17 cellular contexts compared by ENCODE assay signal in the genomic region with DNA sequence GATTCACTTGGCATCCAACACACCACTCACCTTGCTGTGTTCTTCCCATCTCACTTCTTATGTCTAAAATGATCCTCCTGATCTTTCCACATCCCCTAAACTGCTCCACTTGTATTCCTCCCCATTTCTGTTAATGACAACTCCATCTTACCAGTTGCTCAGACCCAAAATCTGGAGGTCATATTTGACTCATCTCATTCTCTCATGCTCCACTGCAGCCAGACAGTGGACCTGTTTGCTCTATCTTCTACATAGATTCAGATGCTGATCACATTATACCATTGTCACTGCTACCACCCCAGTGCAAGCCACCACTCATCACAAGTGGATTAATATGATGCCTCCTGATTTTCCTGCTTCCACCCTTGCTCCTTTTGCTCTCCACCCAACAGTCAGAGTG. TPM values are rescaled to one million over a fixed set of nuclear protein-coding genes. Genes with fewer than 3 reads are reported as not detected.
DNase-seq lines count a peak whose midpoint lies in the region; ATAC-seq and TF ChIP-seq lines count a peak whose summit lies in the region.
"Had no signal": no experiment of that assay in that cellular context is flagged by ENCODE, and none has a peak within 500 bp of the region (broad histone marks: within the 10 kb centered on the region; RNA-seq: fewer than 3 reads in every experiment).

No MANE protein-coding gene starts in this region.

- TF ChIP-seq EP300 in sigmoid colon (IDR thresholded peaks at IDR 0.05): no peak

- no peaks in the 10 kb centered on the region for H3K9me3 ChIP-seq in OCI-LY3 (ENCODE audit: insufficient read depth, low read length)
- no peaks in the 10 kb centered on the region for H3K9me3 ChIP-seq in sigmoid colon
- H3K9me3 ChIP-seq in right lobe of liver: no peaks in the 10 kb centered on the region

- peaks cover 26% of the 10 kb centered on the region for H3K79me2 ChIP-seq in OCI-LY3 (ENCODE audit: low read length)

- peak overlapping the region; percentile 62 for H3K4me3 ChIP-seq in OCI-LY3 (ENCODE audit: low read length)
- no peak overlapping the region for H3K4me3 ChIP-seq in sigmoid colon
- no peak overlapping the region for H3K4me3 ChIP-seq in right lobe of liver

- TF ChIP-seq CTCF in OCI-LY3 (IDR thresholded peaks at IDR 0.05; ENCODE audit: low read depth, low read length) (no peak; the same call in 1 of the 2 replicates), sigmoid colon (IDR thresholded peaks at IDR 0.05) (no peak), right lobe of liver (IDR thresholded peaks at IDR 0.05) (no peak)

- no peaks in the 10 kb centered on the region for H3K27me3 ChIP-seq in OCI-LY3 (ENCODE audit: low read depth, low read length)
- no peaks in the 10 kb centered on the region for H3K27me3 ChIP-seq in sigmoid colon
- no peaks in the 10 kb centered on the region for H3K27me3 ChIP-seq in right lobe of liver

- no peak overlapping the region for H3K27ac Mint-ChIP-seq in activated naive CD4-positive, alpha-beta T cell treated with anti-CD3 and anti-CD28 coated beads for 36 hours
- H3K27ac Mint-ChIP-seq: dendritic cell treated with granulocyte-macrophage colony-stimulating factor and Interleukin-4, amounts not matched to agents 40 ng/mL and 50 ng/mL, for 4 days; H9; natural killer cell had no signal

- ATAC-seq in GM18867 (IDR thresholded peaks at IDR 0.05; ENCODE audit: unreplicated experiment) (peak; percentile 53), GM21515 (IDR thresholded peaks at IDR 0.05; ENCODE audit: unreplicated experiment) (peak; percentile 42), HG03039 (IDR thresholded peaks at IDR 0.05; ENCODE audit: unreplicated experiment) (peak; percentile 40), right lobe of liver (no peak)
- ATAC-seq: natural killer cell had no signal

- H3K4me1 ChIP-seq in OCI-LY3 (ENCODE audit: low read length): peaks cover 67% of the 10 kb centered on the region
- H3K4me1 ChIP-seq in sigmoid colon: no peaks in the 10 kb centered on the region
- H3K4me1 ChIP-seq in right lobe of liver: no peaks in the 10 kb centered on the region

- H3K27ac ChIP-seq in OCI-LY3 (ENCODE audit: low read length) (peak overlapping the region; percentile 98), sigmoid colon (no peak overlapping the region), right lobe of liver (no peak overlapping the region)
- H3K27ac ChIP-seq: C4-2B had no signal

- H3K4me1 Mint-ChIP-seq in activated naive CD4-positive, alpha-beta T cell treated with anti-CD3 and anti-CD28 coated beads for 36 hours (ENCODE audit: low read depth): peaks cover 16% of the 10 kb centered on the region
- H3K4me1 Mint-ChIP-seq: H9 had no signal

- no peaks in the 10 kb centered on the region for H4K20me1 ChIP-seq in OCI-LY3 (ENCODE audit: insufficient read depth, low read length)

- H3K27me3 Mint-ChIP-seq in activated naive CD4-positive, alpha-beta T cell treated with anti-CD3 and anti-CD28 coated beads for 36 hours (ENCODE audit: low read depth): no peaks in the 10 kb centered on the region
- H3K27me3 Mint-ChIP-seq: dendritic cell treated with granulocyte-macrophage colony-stimulating factor and Interleukin-4, amounts not matched to agents 40 ng/mL and 50 ng/mL, for 4 days had no signal

- CTCF ChIA-PET in activated naive CD4-positive, alpha-beta T cell treated with anti-CD3 and anti-CD28 coated beads for 36 hours (lab: Charles Lee): no interaction called here

- TF ChIP-seq POLR2A in sigmoid colon (IDR thresholded peaks at IDR 0.05): no peak
- no peak for TF ChIP-seq POLR2A in right lobe of liver (IDR thresholded peaks at IDR 0.05)

- H3K36me3 ChIP-seq in OCI-LY3 (replicated peaks; ENCODE audit: low read depth, low read length) (peaks cover 7% of the 10 kb centered on the region), sigmoid colon (no peaks in the 10 kb centered on the region), right lobe of liver (no peaks in the 10 kb centered on the region)

- peak overlapping the region; percentile 90 for H3K9ac ChIP-seq in OCI-LY3 (ENCODE audit: low read length)

- no peaks in the 10 kb centered on the region for H3K9me3 Mint-ChIP-seq in activated naive CD4-positive, alpha-beta T cell treated with anti-CD3 and anti-CD28 coated beads for 36 hours
- H3K9me3 Mint-ChIP-seq: dendritic cell treated with granulocyte-macrophage colony-stimulating factor and Interleukin-4, amounts not matched to agents 40 ng/mL and 50 ng/mL, for 4 days; H9; natural killer cell had no signal

- intact Hi-C loops in sigmoid colon (cut with DNase I) (no loop called here), right lobe of liver (cut with DNase I) (no loop called here)
- intact Hi-C loops in activated naive CD4-positive, alpha-beta T cell treated with anti-CD3 and anti-CD28 coated beads for 36 hours (cut with micrococcal nuclease): no loop called here

- no peak overlapping the region for H3K4me3 Mint-ChIP-seq in activated naive CD4-positive, alpha-beta T cell treated with anti-CD3 and anti-CD28 coated beads for 36 hours
- H3K4me3 Mint-ChIP-seq: dendritic cell treated with granulocyte-macrophage colony-stimulating factor and Interleukin-4, amounts not matched to agents 40 ng/mL and 50 ng/mL, for 4 days; H9; natural killer cell had no signal

- H3K36me3 Mint-ChIP-seq in activated naive CD4-positive, alpha-beta T cell treated with anti-CD3 and anti-CD28 coated beads for 36 hours (ENCODE audit: low read depth): no peaks in the 10 kb centered on the region
- H3K36me3 Mint-ChIP-seq: natural killer cell had no signal

- peak overlapping the region; percentile 66 for H3K4me2 ChIP-seq in OCI-LY3 (ENCODE audit: low read length)

- no peak overlapping the region for H2AFZ ChIP-seq in OCI-LY3 (ENCODE audit: low read depth, low read length)

- DNase-seq in sigmoid colon: no peak
- no peak for DNase-seq in activated naive CD4-positive, alpha-beta T cell treated with anti-CD3 and anti-CD28 coated beads for 36 hours
- no peak for DNase-seq in AG08396 (ENCODE audit: low spot score)
- no peak for DNase-seq in right lobe of liver
- DNase-seq: amniotic stem cell, foreskin melanocyte, H9, KG1, kidney glomerular epithelial cell, natural killer cell, T-helper 2 cell had no signal

RNA-seq across cellular contexts. Expression of a gene that starts 7.9 kb away (rescaled TPM):
- 10 to 100 TPM in 2 of 4 donors, 1 to 10 TPM in 2; 8.2 to 12.7 (median 9.8) TPM for total RNA-seq in sigmoid colon
- 10 to 100 TPM in 1 of 3 donors, 1 to 10 TPM in 2; 4.2 to 15.4 (median 8.6) TPM for polyA plus RNA-seq in sigmoid colon
- total RNA-seq in activated naive CD4-positive, alpha-beta T cell treated with anti-CD3 and anti-CD28 coated beads for 36 hours: 100 to 1,000 TPM in 1 of 2 experiments, 10 to 100 TPM in 1; 97.5 to 101 TPM
- total RNA-seq in right lobe of liver: 10 to 100 TPM in 5 of 6 experiments, 1 to 10 TPM in 1; 5.2 to 28.2 (median 20.7) TPM

Comparison
In these comparisons a context has a peak if more than half of its experiments do, and no peak if none do; other contexts are left out.
1. ATAC-seq: peak in GM18867 (single experiment), GM21515 (single experiment) and HG03039 (single experiment); none in right lobe of liver (0 of 4).